In genomic region chrX:16712116-16712824, GRCh38 we compare ENCODE assay signal across 8 cellular contexts. TPM values are rescaled to one million over a fixed set of nuclear protein-coding genes. Genes with fewer than 3 reads are reported as not detected.
DNase-seq lines count a peak whose midpoint lies in the region; ATAC-seq and TF ChIP-seq lines count a peak whose summit lies in the region.

CTPS2 (minus strand) TSS chrX:16712669; CDS start chrX:16702902, 9,767 bp downstream.

- peaks cover 0 to 16% (median 0%) of the 10 kb centered on the region in 4 donors for H3K4me1 ChIP-seq in tibial artery

- peak within 1 kb of the TSS; percentile 94 for H3K27ac Mint-ChIP-seq in nephron progenitor cell

- H3K36me3 Mint-ChIP-seq in nephron progenitor cell (ENCODE audit: low read depth): peaks cover 24% of the 10 kb centered on the region

- no peaks in the 10 kb centered on the region for H3K36me3 ChIP-seq in tibial artery

- no peak for TF ChIP-seq CTCF in nephron progenitor cell (IDR thresholded peaks at IDR 0.05)
- no peak for TF ChIP-seq CTCF in tibial artery (IDR thresholded peaks at IDR 0.05)

- intact Hi-C loops in tibial artery (cut with DNase I; ENCODE audit: low total_unique reads): loop anchor here (10.0 kb wide), 1 partner anchor 163 kb away; the partner anchor contains the start of gene RBBP7

- H3K4me3 Mint-ChIP-seq in nephron progenitor cell: peak within 1 kb of the TSS; percentile 93

- peak within 1 kb of the TSS; percentile 87 to 94 for H3K27ac ChIP-seq in tibial artery

- H3K4me1 Mint-ChIP-seq in nephron progenitor cell: peaks cover 31% of the 10 kb centered on the region

- H3K27me3 ChIP-seq in tibial artery: no peaks in the 10 kb centered on the region

- DNase-seq in COR-L47 (lab: John Stamatoyannopoulos, UW) (peak; percentile 22), fibroblast of the conjunctiva (ENCODE audit: low read depth) (peak; percentile 16), nephron progenitor cell (peak; percentile 69), tibial artery (peak; percentile 54 to 80)
- peak; percentile 19 for DNase-seq in activated effector memory CD4-positive, alpha-beta T cell treated with Interleukin-2 at 50 U/mL for 16 hours

- ATAC-seq in GM19351 (IDR thresholded peaks at IDR 0.05; ENCODE audit: unreplicated experiment) (peak; percentile 77), HG03442 (IDR thresholded peaks at IDR 0.05; ENCODE audit: unreplicated experiment) (peak; percentile 88)

- peaks cover 5% of the 10 kb centered on the region for H3K27me3 Mint-ChIP-seq in nephron progenitor cell (ENCODE audit: low read depth, poor library complexity)

- H3K9me3 ChIP-seq in tibial artery: no peaks in the 10 kb centered on the region

- peak within 1 kb of the TSS; percentile 77 to 84 for H3K4me3 ChIP-seq in tibial artery

- no peaks in the 10 kb centered on the region for H3K9me3 Mint-ChIP-seq in nephron progenitor cell

TF ChIP-seq in PFSK-1, 5 proteins besides CTCF, POLR2A, EP300 and RAD21:
- TF ChIP-seq SIN3A (IDR thresholded peaks at IDR 0.05; ENCODE audit: borderline replicate concordance, insufficient read depth, low read length): no peak
- peak; percentile 41; the same call in 1 of the 2 replicates for TF ChIP-seq POLR2AphosphoS5 (IDR thresholded peaks at IDR 0.05; ENCODE audit: low read depth, low read length)
- TF ChIP-seq FOXP2 (optimal IDR thresholded peaks at IDR 0.05; ENCODE audit: borderline replicate concordance, extremely low read depth, extremely low read length, insufficient read depth): no peak
- peak; percentile 65; the same call in 1 of the 2 replicates for TF ChIP-seq TAF1 (IDR thresholded peaks at IDR 0.05; ENCODE audit: borderline replicate concordance, insufficient read depth, low read length)
- no peak for TF ChIP-seq REST (IDR thresholded peaks at IDR 0.05; ENCODE audit: insufficient read depth in 1 of 2, low read depth in 2 of 2, low read length in 2 of 2)

RNA-seq across cellular contexts. Expression of gene CTPS2, which starts in this region (rescaled TPM):
- polyA plus RNA-seq in PFSK-1 (2012; ENCODE audit: insufficient read length, low read depth): 7.0 TPM

Comparison
In these comparisons a context has a peak if more than half of its experiments do, and no peak if none do; other contexts are left out.
1. Peak in every context shown above with its lines: DNase-seq, ATAC-seq, H3K4me3 ChIP-seq and H3K27ac ChIP-seq.
2. DNase-seq: peak in every context shown above with its lines; median percentile 69 in nephron progenitor cell; 67 in tibial artery; 22 in COR-L47; 19 in activated effector memory CD4-positive, alpha-beta T cell treated with Interleukin-2 at 50 U/mL for 16 hours; 16 in fibroblast of the conjunctiva.